In the genomic region with DNA sequence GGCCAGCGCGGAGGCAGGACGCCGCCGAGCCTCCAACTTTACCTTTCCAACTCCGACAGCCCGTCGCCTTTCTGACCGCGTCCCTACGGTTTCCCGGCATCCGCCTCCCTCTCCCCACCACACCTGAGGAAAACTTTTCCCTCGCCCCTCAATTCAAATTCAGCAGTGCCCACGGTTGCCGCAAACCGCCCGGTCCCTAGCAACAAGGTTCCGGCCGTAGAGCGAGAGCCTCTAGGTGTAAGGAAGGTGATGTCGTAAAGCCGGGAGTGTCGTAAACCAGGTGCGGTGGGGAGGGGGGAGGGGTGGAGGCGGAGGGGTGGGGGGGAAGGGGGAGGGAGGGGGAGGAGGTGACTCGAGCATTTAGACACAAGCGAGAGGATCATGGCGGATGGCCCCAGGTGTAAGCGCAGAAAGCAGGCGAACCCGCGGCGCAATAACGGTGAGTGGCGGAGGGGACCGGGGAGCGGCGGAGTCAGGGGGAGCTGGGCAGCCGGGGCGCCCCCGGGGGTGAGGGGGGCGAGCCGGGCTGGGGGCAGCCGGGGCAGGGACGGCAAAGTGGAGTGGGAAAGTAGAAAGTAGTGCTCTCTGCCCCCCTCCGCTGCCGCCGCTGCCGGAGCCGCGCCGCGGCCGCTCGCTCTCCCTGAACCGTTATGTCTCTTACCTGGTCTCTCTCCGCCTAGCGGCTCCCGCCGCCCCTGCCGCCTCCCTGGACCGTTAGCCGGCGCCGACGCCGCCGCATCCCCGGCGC, we compare ENCODE assay signal across 8 cellular contexts. TPM values are rescaled to one million over a fixed set of nuclear protein-coding genes. Genes with fewer than 3 reads are reported as not detected.
DNase-seq lines count a peak whose midpoint lies in the region; ATAC-seq, FAIRE-seq and TF ChIP-seq lines count a peak whose summit lies in the region.

A gene (plus strand): TSS at position 363 of the 748 bp plus-strand sequence. CDS start 19 bp downstream, at position 382.

- H3K4me3 Mint-ChIP-seq in T-cell: peak within 1 kb of the TSS; percentile 91 to 100 (median 97)

- H3K4me1 ChIP-seq in right atrium auricular region: peaks cover 0 to 12% of the 10 kb centered on the region in 2 donors

- H3K36me3 ChIP-seq in right atrium auricular region: no peaks in the 10 kb centered on the region

- H3K27me3 ChIP-seq in right atrium auricular region: no peaks in the 10 kb centered on the region

- H3K4me1 Mint-ChIP-seq in T-cell: peaks cover 36 to 58% (median 39%) of the 10 kb centered on the region in 3 donors

- H3K36me3 Mint-ChIP-seq in T-cell: no peaks in the 10 kb centered on the region

- H3K27ac Mint-ChIP-seq in T-cell: peak within 1 kb of the TSS; percentile 98 to 99

- peak; percentile 84 for FAIRE-seq in urothelium cell line (lab: Jason Lieb, UNC)

- ATAC-seq in HG02623 (IDR thresholded peaks at IDR 0.05; ENCODE audit: unreplicated experiment) (peak; percentile 31), T-cell (replicated peaks in 1 of 4) (peak; percentile 46 to 70 (median 66))

- DNase-seq in GM12865 (ENCODE audit: low read depth) (peak; percentile 98), NCI-H128 (lab: John Stamatoyannopoulos, UW; ENCODE audit: unreplicated experiment) (peak; percentile 48), T-cell (peak; percentile 68 to 95 (median 90)), amniotic epithelial cell (ENCODE audit: low read depth) (peak; percentile 96), right atrium auricular region (ENCODE audit: low spot score) (peak; percentile 86), pulmonary artery endothelial cell (ENCODE audit: low read depth, low spot score) (peak; percentile 84), urothelium cell line (ENCODE audit: low spot score) (peak; percentile 85)

- H3K9me3 ChIP-seq in right atrium auricular region: no peaks in the 10 kb centered on the region

- peak within 1 kb of the TSS; percentile 98 to 99 for H3K27ac ChIP-seq in right atrium auricular region

- POLR2A ChIA-PET in T-cell (lab: Charles Lee): no interaction called here

- TF ChIP-seq CTCF in GM12865 (IDR thresholded peaks at IDR 0.05; ENCODE audit: insufficient read depth, low read depth, low read length, missing control alignments): peak; percentile 48
- peak in 1 of 2 donors; percentile 70 for TF ChIP-seq CTCF in right atrium auricular region (IDR thresholded peaks at IDR 0.05)

- peak within 1 kb of the TSS; percentile 96 for H3K4me3 ChIP-seq in GM12865 (ENCODE audit: low read depth, low read length)
- peak within 1 kb of the TSS; percentile 85 to 96 for H3K4me3 ChIP-seq in right atrium auricular region

- CTCF ChIA-PET in T-cell (lab: Charles Lee): no interaction called here

- no peaks in the 10 kb centered on the region for H3K27me3 Mint-ChIP-seq in T-cell

- H3K9me3 Mint-ChIP-seq in T-cell: no peaks in the 10 kb centered on the region

RNA-seq across cellular contexts. Expression of the gene that starts here (rescaled TPM):
- total RNA-seq in T-cell (100 to 1,000 TPM in 1 of 5 donors, 10 to 100 TPM in 4; 39.9 to 125 (median 48.4) TPM), right atrium auricular region (10 to 100 TPM; 52.9 to 60.8 TPM), pulmonary artery endothelial cell (121 and 168 TPM in 2 replicates)

Comparison
In these comparisons a context has a peak if more than half of its experiments do, and no peak if none do; other contexts are left out.
1. Peak in every context shown above with its lines: DNase-seq, ATAC-seq, H3K4me3 ChIP-seq and H3K27ac ChIP-seq.
2. DNase-seq: peak in every context shown above with its lines; median percentile 98 in GM12865; 96 in amniotic epithelial cell; 90 in T-cell; 86 in right atrium auricular region; 85 in urothelium cell line; 84 in pulmonary artery endothelial cell; 48 in NCI-H128.